In genomic region chr1:210315529-210315928, GRCh38 we compare ENCODE assay signal across 19 cellular contexts. TPM values are rescaled to one million over a fixed set of nuclear protein-coding genes. Genes with fewer than 3 reads are reported as not detected.
DNase-seq lines count a peak whose midpoint lies in the region; ATAC-seq and TF ChIP-seq lines count a peak whose summit lies in the region.
"Had no signal": no experiment of that assay in that cellular context is flagged by ENCODE, and none has a peak within 500 bp of the region (broad histone marks: within the 10 kb centered on the region; RNA-seq: fewer than 3 reads in every experiment).

No MANE protein-coding gene starts in this region.

- H3K4me3 ChIP-seq in HEK293 (ENCODE audit: low read depth, low read length) (no peak overlapping the region), trophoblast cell (ENCODE audit: low read depth, low read length) (no peak overlapping the region)
- H3K4me3 ChIP-seq: A549; BLaER1 treated with 17β-estradiol and CSF1 and Interleukin-3, amounts not matched to agents 10 nM and 100 nM had no signal

- peaks cover 4% of the 10 kb centered on the region for H3K4me1 Mint-ChIP-seq in WTC11

- no peak overlapping the region for H2BK120ac ChIP-seq in trophoblast cell (ENCODE audit: insufficient read depth, low read length, poor library complexity)

- no peak overlapping the region for H2BK5ac ChIP-seq in trophoblast cell (ENCODE audit: low read depth, low read length, poor library complexity)

- ATAC-seq in WTC11 (no peak), foreskin keratinocyte (no peak)
- ATAC-seq: A549; CD8-positive, alpha-beta T cell had no signal

- H3K9me3 ChIP-seq in HEK293 (ENCODE audit: control insufficient read depth, insufficient read depth, low read depth, low read length) (no peaks in the 10 kb centered on the region), trophoblast cell (ENCODE audit: insufficient read depth, low read depth, low read length) (no peaks in the 10 kb centered on the region)
- H3K9me3 ChIP-seq: A549, Caco-2 had no signal

- no peak overlapping the region for H3K4me2 ChIP-seq in trophoblast cell (ENCODE audit: low read length)
- H3K4me2 ChIP-seq: A549; BLaER1 treated with 17β-estradiol and CSF1 and Interleukin-3, amounts not matched to agents 10 nM and 100 nM had no signal

- H3K4me1 ChIP-seq in HEK293 (ENCODE audit: control insufficient read depth, insufficient read depth, low read length), result no peaks in the 10 kb centered on the region
- H3K4me1 ChIP-seq in trophoblast cell (ENCODE audit: control insufficient read depth in 1 of 2, insufficient read depth in 2 of 2, low read length in 2 of 2), result no peaks in the 10 kb centered on the region
- no peaks in the 10 kb centered on the region for H3K4me1 ChIP-seq in foreskin keratinocyte
- H3K4me1 ChIP-seq: Caco-2 had no signal

- H4K12ac ChIP-seq in trophoblast cell (ENCODE audit: low read depth, low read length), result no peak overlapping the region

- H3K23ac ChIP-seq in trophoblast cell (ENCODE audit: low read length), result no peak overlapping the region

- no peak overlapping the region for H3K14ac ChIP-seq in trophoblast cell (ENCODE audit: low read length)

- CTCF ChIA-PET in HEK293 (lab: Yijun Ruan, JAX) (interaction anchor here (0.6 kb wide), 1 partner anchor 441 kb away, joined by 3 read pairs; no protein-coding TSS in a partner anchor), WTC11 (lab: Charles Lee) (interaction anchor here (0.6 kb wide), 1 partner anchor 16 kb away, joined by 4 read pairs; no protein-coding TSS in a partner anchor)

- H3K9ac ChIP-seq in trophoblast cell (ENCODE audit: low read length), result no peak overlapping the region
- H3K9ac ChIP-seq: BLaER1 treated with 17β-estradiol and CSF1 and Interleukin-3, amounts not matched to agents 10 nM and 100 nM had no signal

- no peak overlapping the region for H2AFZ ChIP-seq in trophoblast cell (ENCODE audit: insufficient read depth, low read length, poor library complexity)

- no peak overlapping the region for H4K91ac ChIP-seq in trophoblast cell (ENCODE audit: low read depth, low read length)

- POLR2A ChIA-PET in HEK293 (lab: Yijun Ruan, JAX), result no interaction called here
- POLR2A ChIA-PET in WTC11 (lab: Charles Lee), result no interaction called here

- no peaks in the 10 kb centered on the region for H3K36me3 Mint-ChIP-seq in WTC11
- H3K36me3 Mint-ChIP-seq: CD8-positive, alpha-beta T cell had no signal

- H3K9me3 Mint-ChIP-seq in WTC11, result no peaks in the 10 kb centered on the region
- H3K9me3 Mint-ChIP-seq: CD4-positive, alpha-beta T cell; CD8-positive, alpha-beta T cell had no signal

- no peak for TF ChIP-seq CTCF in HEK293 (tag by site-specific recombination; IDR thresholded peaks at IDR 0.05)
- no peak for TF ChIP-seq CTCF in WTC11 (IDR thresholded peaks at IDR 0.05)
- TF ChIP-seq CTCF in foreskin keratinocyte (conservative IDR thresholded peaks at IDR 0.05), result no peak

- no peaks in the 10 kb centered on the region for H3K36me3 ChIP-seq in HEK293 (ENCODE audit: control insufficient read depth in 2 of 2, insufficient read depth in 1 of 2, low read length in 2 of 2)
- H3K36me3 ChIP-seq in trophoblast cell (ENCODE audit: control insufficient read depth in 1 of 2, insufficient read depth in 2 of 2, low read length in 2 of 2), result no peaks in the 10 kb centered on the region
- H3K36me3 ChIP-seq: BLaER1 treated with 17β-estradiol and CSF1 and Interleukin-3, amounts not matched to agents 10 nM and 100 nM had no signal

- peak overlapping the region; percentile 24 for H2BK12ac ChIP-seq in trophoblast cell (ENCODE audit: low read length)

- no peak overlapping the region for H2AK5ac ChIP-seq in trophoblast cell (ENCODE audit: low read length)

- no CpG with 5 or more reads among the region's 6 CpGs for WGBS in trophoblast cell (ENCODE audit: extremely low coverage, insufficient coverage, insufficient read length)

- no peaks in the 10 kb centered on the region for H3K79me2 ChIP-seq in trophoblast cell (ENCODE audit: control insufficient read depth, insufficient read depth, low read length, poor library complexity)

- H3K4ac ChIP-seq in trophoblast cell (ENCODE audit: low read depth, low read length), result no peak overlapping the region

- no peak overlapping the region for H3K4me3 Mint-ChIP-seq in WTC11
- H3K4me3 Mint-ChIP-seq: B cell; CD4-positive, alpha-beta T cell; CD8-positive, alpha-beta T cell had no signal

- H3K27me3 Mint-ChIP-seq in WTC11 (ENCODE audit: low read depth), result peaks cover 11% of the 10 kb centered on the region

- H3K18ac ChIP-seq in trophoblast cell (ENCODE audit: low read length), result no peak overlapping the region

- DNase-seq in WTC11 (ENCODE audit: low spot score) (no peak), islet precursor cell (peak; percentile 20), trophoblast cell (no peak), NCI-H1092 (lab: John Stamatoyannopoulos, UW) (no peak), foreskin keratinocyte (no peak)
- DNase-seq in activated effector memory CD4-positive, alpha-beta T cell treated with anti-CD3 and anti-CD28 coated beads, Interleukin-2, amount 50 U/mL, for 16 hours, result no peak
- DNase-seq: AML-193; Caco-2; Calu3; CD4-positive, alpha-beta T cell; CD8-positive, alpha-beta T cell; DMS79 treated with DMSO at 0.1 percent for 48 hours; GF-D8 had no signal

- H3K27ac ChIP-seq in HEK293 (ENCODE audit: extremely low read depth, low read depth, low read length) (no peak overlapping the region), trophoblast cell (ENCODE audit: low read depth, low read length) (no peak overlapping the region), foreskin keratinocyte (no peak overlapping the region)
- H3K27ac ChIP-seq: 22Rv1; A549; BLaER1 treated with 17β-estradiol and CSF1 and Interleukin-3, amounts not matched to agents 10 nM and 100 nM; C4-2B had no signal

- H3K27ac Mint-ChIP-seq in WTC11, result no peak overlapping the region
- H3K27ac Mint-ChIP-seq: B cell; CD4-positive, alpha-beta T cell; CD8-positive, alpha-beta T cell had no signal

- H3K79me1 ChIP-seq in trophoblast cell (ENCODE audit: low read length), result peaks cover 4% of the 10 kb centered on the region

- H3K27me3 ChIP-seq in trophoblast cell (ENCODE audit: insufficient read depth, low read length) (no peaks in the 10 kb centered on the region), foreskin keratinocyte (peaks cover 12% of the 10 kb centered on the region)
- H3K27me3 ChIP-seq: BLaER1 treated with 17β-estradiol and CSF1 and Interleukin-3, amounts not matched to agents 10 nM and 100 nM had no signal

- H4K8ac ChIP-seq in trophoblast cell (ENCODE audit: low read depth, low read length), result no peak overlapping the region

TF ChIP-seq in HEK293, 187 proteins besides CTCF, POLR2A, EP300 and RAD21:
- TF ChIP-seq SALL2 (tag by site-specific recombination; IDR thresholded peaks at IDR 0.05; ENCODE audit: borderline replicate concordance) (no peak), ZNF121 (tag by site-specific recombination; IDR thresholded peaks at IDR 0.05) (peak; percentile 71; the same call in 1 of the 2 replicates)

TF ChIP-seq in WTC11, 78 proteins besides CTCF, POLR2A, EP300 and RAD21:
- no peak for TF ChIP-seq AFF4 (CRISPR knock-in tag; IDR thresholded peaks at IDR 0.05; ENCODE audit: borderline replicate concordance)
- TF ChIP-seq EMX1 (CRISPR knock-in tag; IDR thresholded peaks at IDR 0.05), result no peak
- TF ChIP-seq ZNF121 (CRISPR knock-in tag; IDR thresholded peaks at IDR 0.05), result peak; percentile 41; the same call in 1 of the 2 replicates
- no peak for TF ChIP-seq ZNF396 (CRISPR knock-in tag; IDR thresholded peaks at IDR 0.05; ENCODE audit: borderline replicate concordance)

RNA-seq across cellular contexts. Expression of gene HHAT, which starts 13.2 kb away (rescaled TPM):
- total RNA-seq in WTC11 (2021), result 0.39 to 0.69 TPM (median 0.66 TPM) in 3 replicates
- 5.1 and 5.2 TPM in 2 replicates for polyA plus RNA-seq in trophoblast cell (2013)
- 4.2 and 4.7 TPM in 2 replicates for total RNA-seq in foreskin keratinocyte
- polyA plus RNA-seq in foreskin keratinocyte, result 2.3 and 2.5 TPM in 2 replicates

Comparison
In these comparisons a context has a peak if more than half of its experiments do, and no peak if none do; other contexts are left out.
1. Of the 8 proteins assayed by ChIP-seq in both HEK293 and WTC11: peak only in HEK293: none; only in WTC11: none; in both: ZNF121; in neither: 7.